1 cellular context compared by ENCODE assay signal in the genomic region with DNA sequence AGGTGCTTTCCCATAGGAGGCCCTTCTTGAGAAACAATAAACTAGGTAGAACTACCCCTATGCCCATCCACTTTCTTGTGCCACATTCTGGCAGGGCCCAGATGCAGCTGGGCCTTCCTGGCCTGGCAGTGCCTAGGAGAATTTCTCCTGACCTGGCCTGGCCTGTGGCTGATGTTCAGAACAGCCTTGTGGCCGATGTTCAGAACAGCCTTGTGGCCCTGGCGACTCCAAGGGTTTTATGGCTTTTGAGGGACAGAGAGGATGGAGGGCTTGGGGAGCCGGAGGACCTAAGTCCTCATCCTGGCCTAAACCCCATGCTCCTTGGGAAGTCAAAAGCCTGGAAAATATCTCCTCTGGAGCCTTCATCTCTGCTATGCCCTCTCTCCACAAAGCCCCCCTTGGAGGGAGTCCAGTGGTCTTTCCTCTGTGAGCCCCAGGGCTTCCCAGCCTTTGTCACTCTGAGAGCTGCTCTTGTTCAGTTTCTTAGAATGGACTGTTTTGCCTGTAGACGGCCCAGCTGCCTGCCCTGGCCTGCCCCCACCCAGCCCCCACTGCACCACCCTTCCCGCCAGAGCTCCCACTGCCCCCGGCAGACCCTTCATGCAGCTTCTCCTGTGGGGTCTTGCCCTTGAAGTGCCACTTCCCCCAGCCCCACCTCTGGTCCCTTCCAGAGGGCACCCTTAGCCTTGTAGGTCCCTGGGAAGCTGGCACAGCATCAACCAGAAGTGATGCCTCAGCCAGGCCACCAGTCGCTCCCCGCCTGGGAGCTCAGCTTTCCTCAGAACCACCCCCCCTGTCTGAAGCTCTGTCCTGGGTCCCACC.
TF ChIP-seq lines count a peak whose summit lies in the region.

No MANE protein-coding gene starts in this region.

TF ChIP-seq in HEK293T, 16 proteins besides CTCF, POLR2A, EP300 and RAD21 (continued from another document):
- TF ChIP-seq FOXM1 (IDR thresholded peaks at IDR 0.05; ENCODE audit: borderline replicate concordance) (no peak), ELF4 (IDR thresholded peaks at IDR 0.05) (no peak), ARNT (IDR thresholded peaks at IDR 0.05) (no peak), TARDBP (IDR thresholded peaks at IDR 0.05) (no peak)
